In genomic region chr10:24947304-24948097, GRCh38 we compare ENCODE assay signal across 10 cellular contexts. TPM values are rescaled to one million over a fixed set of nuclear protein-coding genes. Genes with fewer than 3 reads are reported as not detected.
A peak's percentile ranks its signal among the peaks of the same experiment; 100 is the strongest.
DNase-seq lines count a peak whose midpoint lies in the region; ATAC-seq and TF ChIP-seq lines count a peak whose summit lies in the region.
"Had no signal": no experiment of that assay in that cellular context is flagged by ENCODE, and none has a peak within 500 bp of the region (broad histone marks: within the 10 kb centered on the region; RNA-seq: fewer than 3 reads in every experiment).

No MANE protein-coding gene starts in this region.

- intact Hi-C loops in PC-3 (cut with micrococcal nuclease): loop anchor here (2.0 to 5.0 kb wide), 3 partner anchors 80 to 223 kb away; no protein-coding TSS in a partner anchor
- intact Hi-C loops in heart left ventricle (cut with DNase I): no loop called here

- H3K27me3 ChIP-seq in PC-3 (ENCODE audit: low read length): no peaks in the 10 kb centered on the region
- no peaks in the 10 kb centered on the region for H3K27me3 ChIP-seq in heart left ventricle
- H3K27me3 ChIP-seq: cardiac muscle cell had no signal

- no peaks in the 10 kb centered on the region for H3F3A ChIP-seq in PC-3 (ENCODE audit: low read length, unreplicated experiment)

- CTCF ChIA-PET in PC-3 (lab: Charles Lee): interaction anchor here (0.6 to 0.7 kb wide), 2 partner anchors 99 to 220 kb away, joined by 3 to 4 read pairs; no protein-coding TSS in a partner anchor

- no peaks in the 10 kb centered on the region for H3K9me2 ChIP-seq in PC-3 (replicated peaks; ENCODE audit: low read length)

- no peak overlapping the region for H2AFZ ChIP-seq in PC-3 (ENCODE audit: low read length)

- BruUV-seq in PC-3 (replicated peaks; lab: Mats Ljungman, UMichigan): no TSS peak

- no peak for TF ChIP-seq POLR2A in heart left ventricle (IDR thresholded peaks at IDR 0.05)

- no peaks in the 10 kb centered on the region for H3K36me3 ChIP-seq in PC-3 (ENCODE audit: low read depth, low read length)
- no peaks in the 10 kb centered on the region for H3K36me3 ChIP-seq in heart left ventricle
- H3K36me3 ChIP-seq: cardiac muscle cell had no signal

- H3K27ac ChIP-seq in PC-3 (ENCODE audit: low read length): peak overlapping the region; percentile 83
- peak overlapping the region in 10 of 12 donors; percentile 6 to 89 (median 62) for H3K27ac ChIP-seq in heart left ventricle
- H3K27ac ChIP-seq: cardiac muscle cell had no signal

- no peaks in the 10 kb centered on the region for H4K20me1 ChIP-seq in PC-3 (ENCODE audit: low read length)

- peak overlapping the region; percentile 63 for H3K4me2 ChIP-seq in PC-3 (ENCODE audit: low read length)

- 53 to 65% (median 60%) methylated on average over 4 of the region's 4 CpGs for WGBS in heart left ventricle, 4 donors

- H3K79me2 ChIP-seq in PC-3 (ENCODE audit: low read length): no peaks in the 10 kb centered on the region

- ATAC-seq in GM21390 (IDR thresholded peaks at IDR 0.05; ENCODE audit: unreplicated experiment) (peak; percentile 63), PC-3 (peak; percentile 71), heart left ventricle (peak in 3 of 4 donors; percentile 51 to 67 (median 61)), GM21717 (IDR thresholded peaks at IDR 0.05; ENCODE audit: unreplicated experiment) (no peak)

- H3K4me1 ChIP-seq in PC-3 (ENCODE audit: insufficient read depth, low read length): peaks cover 42% of the 10 kb centered on the region
- H3K4me1 ChIP-seq in heart left ventricle: peaks cover 0 to 39% (median 12%) of the 10 kb centered on the region in 12 donors

- TF ChIP-seq CTCF in PC-3 (conservative IDR thresholded peaks at IDR 0.05; ENCODE audit: low read depth, low read length) (no peak), heart left ventricle (IDR thresholded peaks at IDR 0.05) (no peak)

- peak overlapping the region; percentile 42; the same call in 1 of the 2 replicates for H3K9ac ChIP-seq in PC-3 (ENCODE audit: low read length)

- DNase-seq in AG08396 (ENCODE audit: low spot score) (peak; percentile 42), PC-3 (peak; percentile 67), heart left ventricle (no peak), SKM-1 treated with dmso at 0.1 percent for 144 hours (lab: John Stamatoyannopoulos, UW; ENCODE audit: unreplicated experiment) (no peak), NCI-H524 (lab: John Stamatoyannopoulos, UW) (no peak), HuH-7.5 (ENCODE audit: low spot score) (no peak)
- DNase-seq: NCI-H2227 treated with DMSO at 0.1 percent for 48 hours had no signal

- no peaks in the 10 kb centered on the region for H3K9me3 ChIP-seq in PC-3 (ENCODE audit: low read length)
- no peaks in the 10 kb centered on the region for H3K9me3 ChIP-seq in heart left ventricle

- POLR2A ChIA-PET in PC-3 (lab: Charles Lee; ENCODE audit: unreplicated experiment): no interaction called here

- H3K4me3 ChIP-seq in PC-3 (ENCODE audit: low read length): no peak overlapping the region
- no peak overlapping the region for H3K4me3 ChIP-seq in heart left ventricle
- H3K4me3 ChIP-seq: cardiac muscle cell had no signal

RNA-seq across cellular contexts. Expression of gene PRTFDC1, which starts 4.9 kb away (rescaled TPM):
- total RNA-seq in PC-3 (2014; rRNA removed): 9.7 and 10.2 TPM in 2 replicates
- 10 to 100 TPM in 1 of 9 donors, 1 to 10 TPM in 8; 1.9 to 13.1 (median 4.6) TPM for total RNA-seq in heart left ventricle
- polyA plus RNA-seq in heart left ventricle: 1 to 10 TPM; 3.3 to 5.2 TPM

Comparison
In these comparisons a context has a peak if more than half of its experiments do, and no peak if none do; other contexts are left out.
1. DNase-seq: peak in AG08396 (single experiment) and PC-3 (single experiment); none in heart left ventricle (0 of 5), SKM-1 treated with dmso at 0.1 percent for 144 hours (single experiment), NCI-H524 (0 of 2) and HuH-7.5 (single experiment).